In genomic region chr10:78365711-78366110, GRCh38 we compare ENCODE assay signal across 32 cellular contexts.
DNase-seq lines count a peak whose midpoint lies in the region; ATAC-seq and TF ChIP-seq lines count a peak whose summit lies in the region.
"Had no signal": no experiment of that assay in that cellular context is flagged by ENCODE, and none has a peak within 500 bp of the region (broad histone marks: within the 10 kb centered on the region; RNA-seq: fewer than 3 reads in every experiment).

No MANE protein-coding gene starts in this region.

- no peak overlapping the region for H2AK5ac ChIP-seq in mesendoderm (ENCODE audit: low read length)

- no peak overlapping the region for H4K8ac ChIP-seq in mesendoderm (ENCODE audit: low read depth, low read length)

- H3K27ac Mint-ChIP-seq in T-helper 2 cell treated with Interferon-gamma antibody and Interleukin-4, amounts not matched to agents 5 μg/mL and 100 μg/mL, for 36 hours, result no peak overlapping the region
- H3K27ac Mint-ChIP-seq in activated T-helper 17 cell treated with anti-CD3 and anti-CD28 coated beads, Interleukin-2, amount 50 U/mL, for 72 hours, result no peak overlapping the region
- H3K27ac Mint-ChIP-seq: activated naive CD4-positive, alpha-beta T cell treated with anti-CD3 and anti-CD28 coated beads, Interleukin-2, amount 50 U/mL, for 24 hours; activated T-helper 2 cell treated with anti-CD3 and anti-CD28 coated beads, Interferon-gamma antibody, Interleukin-2, Interleukin-4, amounts not matched to agents 10 μg/mL and 5 μg/mL and 100 μg/mL, durations not matched to agents 14 hours and 24 hours and 36 hours; endodermal cell; T-cell had no signal

- H3K27ac ChIP-seq in mesendoderm (ENCODE audit: low read depth, low read length) (no peak overlapping the region), spleen (no peak overlapping the region)
- H3K27ac ChIP-seq: esophagus muscularis mucosa, foreskin keratinocyte, heart left ventricle, ovary, skin epidermis, upper lobe of left lung had no signal

- H3K79me1 ChIP-seq in mesendoderm (ENCODE audit: low read length), result no peaks in the 10 kb centered on the region

- H3K36me3 ChIP-seq in mesendoderm (ENCODE audit: control insufficient read depth, insufficient read depth, low read length) (no peaks in the 10 kb centered on the region), spleen (no peaks in the 10 kb centered on the region)
- H3K36me3 ChIP-seq: BE2C, esophagus muscularis mucosa, heart left ventricle, ovary, upper lobe of left lung had no signal

- peaks cover 12% of the 10 kb centered on the region for H3K4me1 Mint-ChIP-seq in T-helper 2 cell treated with Interferon-gamma antibody and Interleukin-4, amounts not matched to agents 5 μg/mL and 100 μg/mL, for 36 hours (ENCODE audit: low read depth)
- H3K4me1 Mint-ChIP-seq in activated T-helper 17 cell treated with anti-CD3 and anti-CD28 coated beads, Interleukin-2, amount 50 U/mL, for 72 hours, result peaks cover 6% of the 10 kb centered on the region

- no peak overlapping the region for H3K9ac ChIP-seq in mesendoderm (ENCODE audit: low read length)

- no peak overlapping the region for H4K5ac ChIP-seq in mesendoderm (ENCODE audit: low read length)

- no peaks in the 10 kb centered on the region for H3K9me3 Mint-ChIP-seq in T-helper 2 cell treated with Interferon-gamma antibody and Interleukin-4, amounts not matched to agents 5 μg/mL and 100 μg/mL, for 36 hours
- no peaks in the 10 kb centered on the region for H3K9me3 Mint-ChIP-seq in activated T-helper 17 cell treated with anti-CD3 and anti-CD28 coated beads, Interleukin-2, amount 50 U/mL, for 72 hours
- H3K9me3 Mint-ChIP-seq: activated naive CD4-positive, alpha-beta T cell treated with anti-CD3 and anti-CD28 coated beads, Interleukin-2, amount 50 U/mL, for 24 hours; activated T-helper 2 cell treated with anti-CD3 and anti-CD28 coated beads, Interferon-gamma antibody, Interleukin-2, Interleukin-4, amounts not matched to agents 10 μg/mL and 5 μg/mL and 100 μg/mL, durations not matched to agents 14 hours and 24 hours and 36 hours; CD8-positive, alpha-beta memory T cell; endodermal cell; T-cell had no signal

- H3K4me2 ChIP-seq in mesendoderm (ENCODE audit: low read length), result no peak overlapping the region

- no peak for TF ChIP-seq CTCF in astrocyte of the spinal cord (IDR thresholded peaks at IDR 0.05; ENCODE audit: low read depth, low read length)
- no peak for TF ChIP-seq CTCF in spleen (IDR thresholded peaks at IDR 0.05 in 8 of 11, conservative IDR thresholded peaks at IDR 0.05 in 3 of 11)

- no peak overlapping the region for H2BK5ac ChIP-seq in mesendoderm (ENCODE audit: low read length)

- no peak overlapping the region for H2BK120ac ChIP-seq in mesendoderm (ENCODE audit: low read depth, low read length)

- H3K23ac ChIP-seq in mesendoderm (ENCODE audit: low read length), result no peak overlapping the region

- H3K4ac ChIP-seq in mesendoderm (ENCODE audit: low read depth, low read length), result no peak overlapping the region

- peaks cover 3% of the 10 kb centered on the region for H3K27me3 Mint-ChIP-seq in T-helper 2 cell treated with Interferon-gamma antibody and Interleukin-4, amounts not matched to agents 5 μg/mL and 100 μg/mL, for 36 hours (ENCODE audit: low read depth)
- H3K27me3 Mint-ChIP-seq in activated T-helper 17 cell treated with anti-CD3 and anti-CD28 coated beads, Interleukin-2, amount 50 U/mL, for 72 hours, result no peaks in the 10 kb centered on the region
- H3K27me3 Mint-ChIP-seq: activated naive CD4-positive, alpha-beta T cell treated with anti-CD3 and anti-CD28 coated beads, Interleukin-2, amount 50 U/mL, for 24 hours; T-cell had no signal

- no peak overlapping the region for H3K18ac ChIP-seq in mesendoderm (ENCODE audit: low read length)

- H3K56ac ChIP-seq in mesendoderm (ENCODE audit: low read length), result no peak overlapping the region

- peak; percentile 35 for DNase-seq in NCI-H2196 (lab: John Stamatoyannopoulos, UW; ENCODE audit: unreplicated experiment)
- DNase-seq in NCI-H2196 treated with DMSO at 0.1 percent for 48 hours (lab: John Stamatoyannopoulos, UW; ENCODE audit: unreplicated experiment), result no peak
- DNase-seq in astrocyte of the spinal cord (ENCODE audit: low read depth, low spot score), result peak; percentile 7
- DNase-seq in mesendoderm, result peak; percentile 75
- peak; percentile 37 for DNase-seq in spleen
- no peak for DNase-seq in T-helper 2 cell treated with Interferon-gamma antibody and Interleukin-4, amounts not matched to agents 5 μg/mL and 100 μg/mL, for 36 hours (ENCODE audit: low spot score)
- DNase-seq: activated CD4-positive, alpha-beta T cell treated with anti-CD3 and anti-CD28 coated beads, Interleukin-2, amount 50 U/mL, for 48 hours; activated CD8-positive, alpha-beta memory T cell treated with anti-CD3 and anti-CD28 coated beads, Interleukin-2, amount 50 U/mL, for 48 hours; BE2C; CD8-positive, alpha-beta memory T cell; DMS153; endodermal cell; foreskin keratinocyte; GF-D8; heart left ventricle; Karpas-422; mammary epithelial cell; MV-4-11; NCI-H1436 treated with DMSO at 0.1 percent for 48 hours; NCI-H526; ovary; stimulated activated CD4-positive, alpha-beta T cell treated with anti-CD3 and anti-CD28 coated beads, Interleukin-1b, Interleukin-23, amount 100 ng/mL, for 48 hours; T-cell; upper lobe of left lung had no signal

- H3K36me3 Mint-ChIP-seq in T-helper 2 cell treated with Interferon-gamma antibody and Interleukin-4, amounts not matched to agents 5 μg/mL and 100 μg/mL, for 36 hours (ENCODE audit: low read depth), result peaks cover 4% of the 10 kb centered on the region
- no peaks in the 10 kb centered on the region for H3K36me3 Mint-ChIP-seq in activated T-helper 17 cell treated with anti-CD3 and anti-CD28 coated beads, Interleukin-2, amount 50 U/mL, for 72 hours (ENCODE audit: low read depth)
- H3K36me3 Mint-ChIP-seq: activated naive CD4-positive, alpha-beta T cell treated with anti-CD3 and anti-CD28 coated beads, Interleukin-2, amount 50 U/mL, for 24 hours; CD8-positive, alpha-beta memory T cell; T-cell had no signal

- peaks cover 19% of the 10 kb centered on the region for H3K4me1 ChIP-seq in mesendoderm (ENCODE audit: control insufficient read depth, low read depth, low read length)
- H3K4me1 ChIP-seq in spleen, result peaks cover 0 to 19% (median 10%) of the 10 kb centered on the region in 6 donors
- H3K4me1 ChIP-seq: BE2C, foreskin keratinocyte had no signal

- intact Hi-C loops in spleen (cut with DNase I; ENCODE audit: low total_unique reads), result no loop called here

- no peaks in the 10 kb centered on the region for H3K9me3 ChIP-seq in spleen
- H3K9me3 ChIP-seq: BE2C, esophagus muscularis mucosa, heart left ventricle, ovary, upper lobe of left lung had no signal

- H3K4me3 Mint-ChIP-seq in T-helper 2 cell treated with Interferon-gamma antibody and Interleukin-4, amounts not matched to agents 5 μg/mL and 100 μg/mL, for 36 hours, result no peak overlapping the region
- H3K4me3 Mint-ChIP-seq in activated T-helper 17 cell treated with anti-CD3 and anti-CD28 coated beads, Interleukin-2, amount 50 U/mL, for 72 hours, result no peak overlapping the region
- H3K4me3 Mint-ChIP-seq: activated naive CD4-positive, alpha-beta T cell treated with anti-CD3 and anti-CD28 coated beads, Interleukin-2, amount 50 U/mL, for 24 hours; CD8-positive, alpha-beta memory T cell; endodermal cell; T-cell had no signal

- H3K79me2 ChIP-seq in mesendoderm (ENCODE audit: control insufficient read depth, insufficient read depth, low read length), result no peaks in the 10 kb centered on the region

- H3K27me3 ChIP-seq in mesendoderm (ENCODE audit: insufficient read depth, low read length, poor library complexity) (no peaks in the 10 kb centered on the region), spleen (replicated peaks in 1 of 7) (no peaks in the 10 kb centered on the region)
- H3K27me3 ChIP-seq: BE2C, esophagus muscularis mucosa, heart left ventricle, ovary, upper lobe of left lung had no signal

- no peak overlapping the region for H3K4me3 ChIP-seq in astrocyte of the spinal cord (ENCODE audit: low read depth, low read length)
- no peak overlapping the region for H3K4me3 ChIP-seq in mesendoderm (ENCODE audit: low read length)
- no peak overlapping the region for H3K4me3 ChIP-seq in spleen
- H3K4me3 ChIP-seq: esophagus muscularis mucosa, heart left ventricle, ovary, skin epidermis, upper lobe of left lung had no signal

- no peak for ATAC-seq in activated T-helper 17 cell treated with anti-CD3 and anti-CD28 coated beads, Interleukin-2, amount 50 U/mL, for 72 hours (replicated peaks)
- ATAC-seq in GM18858 (IDR thresholded peaks at IDR 0.05; ENCODE audit: unreplicated experiment), result no peak
- ATAC-seq: activated CD4-positive, CD25-positive, alpha-beta regulatory T cell treated with anti-CD3 and anti-CD28 coated beads, Interleukin-2, amount 50 U/mL, for 24 hours; foreskin keratinocyte; HCT116; heart left ventricle; T-cell had no signal

- TF ChIP-seq POLR2A in spleen (IDR thresholded peaks at IDR 0.05), result no peak

- no CpG with 5 or more reads among the region's 4 CpGs for WGBS in mesendoderm (ENCODE audit: extremely low coverage, insufficient coverage, low lambda C conversion rate)
- 77 to 86% (median 82%) methylated on average over 4 of the region's 4 CpGs for WGBS in spleen, 5 donors

- in situ Hi-C loops in astrocyte of the spinal cord (cut with HindIII; ENCODE audit: low sequenced_read_pairs), result no loop called here

- H2BK15ac ChIP-seq in mesendoderm (replicated peaks; ENCODE audit: low read depth), result no peak overlapping the region

Comparison
In these comparisons a context has a peak if more than half of its experiments do, and no peak if none do; other contexts are left out.
1. DNase-seq: peak in NCI-H2196 (single experiment), astrocyte of the spinal cord (single experiment), mesendoderm (single experiment) and spleen (single experiment); none in NCI-H2196 treated with DMSO at 0.1 percent for 48 hours (single experiment) and T-helper 2 cell treated with Interferon-gamma antibody and Interleukin-4, amounts not matched to agents 5 μg/mL and 100 μg/mL, for 36 hours (single experiment).